Comparison of ENCODE assay signal across 20 cellular contexts in genomic region chr22:27179161-27179560, GRCh38.
DNase-seq lines count a peak whose midpoint lies in the region; ATAC-seq and TF ChIP-seq lines count a peak whose summit lies in the region.
"Had no signal": no experiment of that assay in that cellular context is flagged by ENCODE, and none has a peak within 500 bp of the region (broad histone marks: within the 10 kb centered on the region; RNA-seq: fewer than 3 reads in every experiment).

No MANE protein-coding gene starts in this region.

- POLR2A ChIA-PET in PC-9 (lab: Charles Lee; ENCODE audit: unreplicated experiment), result no interaction called here

- H2AFZ ChIP-seq in trophoblast cell (ENCODE audit: insufficient read depth, low read length, poor library complexity) (no peak overlapping the region), PC-9 (no peak overlapping the region)

- TF ChIP-seq POLR2A in sigmoid colon (IDR thresholded peaks at IDR 0.05), result no peak

- no peak overlapping the region for H2BK12ac ChIP-seq in trophoblast cell (ENCODE audit: low read length)

- H3K4ac ChIP-seq in trophoblast cell (ENCODE audit: low read depth, low read length), result no peak overlapping the region

- H3K27ac ChIP-seq in lung (ENCODE audit: low read depth in 1 of 2, low read length in 1 of 2), result no peak overlapping the region
- H3K27ac ChIP-seq in trophoblast cell (ENCODE audit: low read depth, low read length), result no peak overlapping the region
- H3K27ac ChIP-seq in PC-9, result no peak overlapping the region
- no peak overlapping the region for H3K27ac ChIP-seq in sigmoid colon
- H3K27ac ChIP-seq: BLaER1 treated with 17β-estradiol and CSF1 and Interleukin-3, amounts not matched to agents 10 nM and 100 nM had no signal

- intact Hi-C loops in PC-9 (cut with micrococcal nuclease; ENCODE audit: unreplicated experiment), result no loop called here
- intact Hi-C loops in sigmoid colon (cut with DNase I), result no loop called here

- ATAC-seq in lung (ENCODE audit: insufficient read depth, low FRiP score), result no peak
- ATAC-seq in HG02610 (IDR thresholded peaks at IDR 0.05; ENCODE audit: unreplicated experiment), result no peak
- ATAC-seq: A549 had no signal

- H3K4me2 ChIP-seq in trophoblast cell (ENCODE audit: low read length), result no peak overlapping the region
- H3K4me2 ChIP-seq in PC-9, result no peak overlapping the region
- H3K4me2 ChIP-seq: A549; BLaER1 treated with 17β-estradiol and CSF1 and Interleukin-3, amounts not matched to agents 10 nM and 100 nM had no signal

- H3K9ac ChIP-seq in trophoblast cell (ENCODE audit: low read length), result peak overlapping the region; percentile 54
- H3K9ac ChIP-seq: BLaER1 treated with 17β-estradiol and CSF1 and Interleukin-3, amounts not matched to agents 10 nM and 100 nM had no signal

- no peak for TF ChIP-seq EP300 in sigmoid colon (IDR thresholded peaks at IDR 0.05)

- no peaks in the 10 kb centered on the region for H3K9me2 ChIP-seq in PC-9 (ENCODE audit: insufficient read depth)

- H3K23ac ChIP-seq in trophoblast cell (ENCODE audit: low read length), result peak overlapping the region; percentile 89

- H3K9me3 ChIP-seq in lung (ENCODE audit: control insufficient read depth in 2 of 2, insufficient read depth in 1 of 2, low read length in 1 of 2) (peaks cover 0 to 6% of the 10 kb centered on the region in 2 donors), trophoblast cell (ENCODE audit: insufficient read depth, low read depth, low read length) (no peaks in the 10 kb centered on the region), PC-9 (ENCODE audit: insufficient read depth, low read depth) (no peaks in the 10 kb centered on the region), sigmoid colon (no peaks in the 10 kb centered on the region)
- H3K9me3 ChIP-seq: A549; BE2C; BLaER1 treated with 17β-estradiol and CSF1 and Interleukin-3, amounts not matched to agents 10 nM and 100 nM; HAP-1 had no signal

- H2AK5ac ChIP-seq in trophoblast cell (ENCODE audit: low read length), result no peak overlapping the region

- H2BK5ac ChIP-seq in trophoblast cell (ENCODE audit: low read depth, low read length, poor library complexity), result no peak overlapping the region

- H4K20me1 ChIP-seq in PC-9 (ENCODE audit: insufficient read depth), result no peaks in the 10 kb centered on the region
- H4K20me1 ChIP-seq: BLaER1 treated with 17β-estradiol and CSF1 and Interleukin-3, amounts not matched to agents 10 nM and 100 nM had no signal

- DNase-seq in LHCN-M2 (ENCODE audit: low read depth) (peak; percentile 57), NCI-H446 treated with DMSO at 0.1 percent for 48 hours (lab: John Stamatoyannopoulos, UW) (peak; percentile 50), lung (ENCODE audit: low spot score) (no peak), trophoblast cell (no peak), PC-9 (no peak), sigmoid colon (no peak)
- DNase-seq in activated CD8-positive, alpha-beta memory T cell treated with anti-CD3 and anti-CD28 coated beads, Interleukin-2, amount 50 U/mL, for 48 hours, result no peak
- DNase-seq: 8988T; ACHN; AML-193; BE2C; CD4-positive, alpha-beta T cell; CD8-positive, alpha-beta memory T cell; DMS153; DND-41; GOT3 had no signal

- no peak overlapping the region for H4K8ac ChIP-seq in trophoblast cell (ENCODE audit: low read depth, low read length)

- no peak overlapping the region for H3K18ac ChIP-seq in trophoblast cell (ENCODE audit: low read length)

- H2BK120ac ChIP-seq in trophoblast cell (ENCODE audit: insufficient read depth, low read length, poor library complexity), result no peak overlapping the region

- CTCF ChIA-PET in PC-9 (lab: Charles Lee), result no interaction called here

- no peaks in the 10 kb centered on the region for H3F3A ChIP-seq in PC-9 (ENCODE audit: insufficient read depth, low read depth)

- H3K79me2 ChIP-seq in trophoblast cell (ENCODE audit: control insufficient read depth, insufficient read depth, low read length, poor library complexity), result no peaks in the 10 kb centered on the region
- H3K79me2 ChIP-seq in PC-9 (ENCODE audit: low read depth), result no peaks in the 10 kb centered on the region

- no TSS peak for BruUV-seq in PC-9 (replicated peaks; lab: Mats Ljungman, UMichigan)

- no peaks in the 10 kb centered on the region for H3K36me3 ChIP-seq in lung (ENCODE audit: control insufficient read depth in 2 of 2, insufficient read depth in 2 of 2, low read length in 2 of 2)
- no peaks in the 10 kb centered on the region for H3K36me3 ChIP-seq in trophoblast cell (ENCODE audit: control insufficient read depth in 1 of 2, insufficient read depth in 2 of 2, low read length in 2 of 2)
- no peaks in the 10 kb centered on the region for H3K36me3 ChIP-seq in PC-9 (ENCODE audit: low read depth)
- H3K36me3 ChIP-seq in sigmoid colon, result no peaks in the 10 kb centered on the region
- H3K36me3 ChIP-seq: BE2C; BLaER1 treated with 17β-estradiol and CSF1 and Interleukin-3, amounts not matched to agents 10 nM and 100 nM; HAP-1 had no signal

- 65 to 85% methylated on average over 3 of the region's 3 CpGs for WGBS in lung, 2 donors
- WGBS in trophoblast cell (ENCODE audit: extremely low coverage, insufficient coverage, insufficient read length), result no CpG with 5 or more reads among the region's 3 CpGs
- 65 to 89% methylated on average over 3 of the region's 3 CpGs for WGBS in sigmoid colon, 2 donors

- H3K79me1 ChIP-seq in trophoblast cell (ENCODE audit: low read length), result no peaks in the 10 kb centered on the region

- H3K27me3 ChIP-seq in lung (ENCODE audit: control insufficient read depth, insufficient read depth) (no peaks in the 10 kb centered on the region), trophoblast cell (ENCODE audit: insufficient read depth, low read length) (no peaks in the 10 kb centered on the region), PC-9 (ENCODE audit: insufficient read depth, low read depth) (no peaks in the 10 kb centered on the region), sigmoid colon (no peaks in the 10 kb centered on the region)
- H3K27me3 ChIP-seq: BE2C; BLaER1 treated with 17β-estradiol and CSF1 and Interleukin-3, amounts not matched to agents 10 nM and 100 nM had no signal

- H3K4me1 ChIP-seq in lung (ENCODE audit: control insufficient read depth in 2 of 2, insufficient read depth in 2 of 2, low read length in 2 of 2), result peaks cover 0 to 2% of the 10 kb centered on the region in 2 donors
- H3K4me1 ChIP-seq in trophoblast cell (ENCODE audit: control insufficient read depth in 1 of 2, insufficient read depth in 2 of 2, low read length in 2 of 2), result peaks cover 0 to 2% of the 10 kb centered on the region in 2 experiments
- no peaks in the 10 kb centered on the region for H3K4me1 ChIP-seq in PC-9 (replicated peaks; ENCODE audit: insufficient read depth)
- no peaks in the 10 kb centered on the region for H3K4me1 ChIP-seq in sigmoid colon
- H3K4me1 ChIP-seq: A549, BE2C had no signal

- peak overlapping the region; percentile 13 for H3K4me3 ChIP-seq in lung
- no peak overlapping the region for H3K4me3 ChIP-seq in trophoblast cell (ENCODE audit: low read depth, low read length)
- no peak overlapping the region for H3K4me3 ChIP-seq in PC-9
- H3K4me3 ChIP-seq in sigmoid colon, result no peak overlapping the region
- H3K4me3 ChIP-seq: A549; BLaER1 treated with 17β-estradiol and CSF1 and Interleukin-3, amounts not matched to agents 10 nM and 100 nM; HAP-1 had no signal

- H4K12ac ChIP-seq in trophoblast cell (ENCODE audit: low read depth, low read length), result no peak overlapping the region

- H3K14ac ChIP-seq in trophoblast cell (ENCODE audit: low read length), result no peak overlapping the region

- TF ChIP-seq CTCF in lung (IDR thresholded peaks at IDR 0.05; ENCODE audit: control extremely low read depth, extremely low read depth), result no peak
- TF ChIP-seq CTCF in PC-9 (conservative IDR thresholded peaks at IDR 0.05), result no peak
- TF ChIP-seq CTCF in sigmoid colon (IDR thresholded peaks at IDR 0.05), result no peak

- H4K91ac ChIP-seq in trophoblast cell (ENCODE audit: low read depth, low read length), result no peak overlapping the region

Comparison
In these comparisons a context has a peak if more than half of its experiments do, and no peak if none do; other contexts are left out.
1. DNase-seq: peak in LHCN-M2 (single experiment) and NCI-H446 treated with DMSO at 0.1 percent for 48 hours (single experiment); none in lung (single experiment), trophoblast cell (0 of 2), PC-9 (0 of 2), sigmoid colon (single experiment) and activated CD8-positive, alpha-beta memory T cell treated with anti-CD3 and anti-CD28 coated beads, Interleukin-2, amount 50 U/mL, for 48 hours (single experiment).